In genomic region chr3:153285194-153285641, GRCh38 we compare ENCODE assay signal across 9 cellular contexts.
DNase-seq lines count a peak whose midpoint lies in the region; ATAC-seq and TF ChIP-seq lines count a peak whose summit lies in the region.
"Had no signal": no experiment of that assay in that cellular context is flagged by ENCODE, and none has a peak within 500 bp of the region (broad histone marks: within the 10 kb centered on the region; RNA-seq: fewer than 3 reads in every experiment).

No MANE protein-coding gene starts in this region.

- H3K36me3 Mint-ChIP-seq in activated CD4-positive, alpha-beta memory T cell treated with anti-CD3 and anti-CD28 coated beads, Interleukin-2, amount 10 ng/mL, durations not matched to agents 7 days and 5 days (ENCODE audit: low read depth) = peaks cover 3% of the 10 kb centered on the region
- no peaks in the 10 kb centered on the region for H3K36me3 Mint-ChIP-seq in stimulated activated effector memory CD8-positive, alpha-beta T cell treated with anti-CD3 and anti-CD28 coated beads, Interleukin-12 subunit alpha, Interleukin-12 subunit beta, amount 100 ng/mL, for 72 hours

- H3K4me1 ChIP-seq in cardiac muscle cell (ENCODE audit: low read depth) = no peaks in the 10 kb centered on the region
- H3K4me1 ChIP-seq in stomach = peaks cover 0 to 18% (median 6%) of the 10 kb centered on the region in 4 donors

- H3K27ac Mint-ChIP-seq in activated CD4-positive, alpha-beta memory T cell treated with anti-CD3 and anti-CD28 coated beads, Interleukin-2, amount 10 ng/mL, durations not matched to agents 7 days and 5 days = peak overlapping the region; percentile 56
- peak overlapping the region; percentile 83 for H3K27ac Mint-ChIP-seq in stimulated activated effector memory CD8-positive, alpha-beta T cell treated with anti-CD3 and anti-CD28 coated beads, Interleukin-12 subunit alpha, Interleukin-12 subunit beta, amount 100 ng/mL, for 72 hours
- H3K27ac Mint-ChIP-seq: progenitor cell of endocrine pancreas had no signal

- TF ChIP-seq CTCF in HL-60 (IDR thresholded peaks at IDR 0.05; ENCODE audit: insufficient read depth, low read length) (no peak), cardiac muscle cell (IDR thresholded peaks at IDR 0.05; ENCODE audit: low read depth, low read length) (no peak), stomach (IDR thresholded peaks at IDR 0.05) (no peak)

- no peaks in the 10 kb centered on the region for H3K27me3 Mint-ChIP-seq in activated CD4-positive, alpha-beta memory T cell treated with anti-CD3 and anti-CD28 coated beads, Interleukin-2, amount 10 ng/mL, durations not matched to agents 7 days and 5 days
- H3K27me3 Mint-ChIP-seq: progenitor cell of endocrine pancreas had no signal

- intact Hi-C loops in stomach (cut with DNase I; ENCODE audit: low total_unique reads) = no loop called here

- no peak for ATAC-seq in stimulated activated effector memory CD8-positive, alpha-beta T cell treated with anti-CD3 and anti-CD28 coated beads, Interleukin-12 subunit alpha, Interleukin-12 subunit beta, amount 100 ng/mL, for 72 hours
- no peak for ATAC-seq in GM19328 (IDR thresholded peaks at IDR 0.05; ENCODE audit: unreplicated experiment)

- H3K9me3 ChIP-seq in cardiac muscle cell (ENCODE audit: low read depth) = no peaks in the 10 kb centered on the region
- H3K9me3 ChIP-seq in stomach = no peaks in the 10 kb centered on the region

- CTCF ChIA-PET in activated CD4-positive, alpha-beta memory T cell treated with anti-CD3 and anti-CD28 coated beads, Interleukin-2, amount 10 ng/mL, durations not matched to agents 7 days and 5 days (lab: Charles Lee) = interaction anchor here (1.5 kb wide), 1 partner anchor 64 kb away, joined by 3 read pairs; no protein-coding TSS in a partner anchor

- POLR2A ChIA-PET in activated CD4-positive, alpha-beta memory T cell treated with anti-CD3 and anti-CD28 coated beads, Interleukin-2, amount 10 ng/mL, durations not matched to agents 7 days and 5 days (lab: Charles Lee) = interaction anchor here (0.8 to 4.7 kb wide), 3 partner anchors 12 to 122 kb away, joined by 3 to 65 read pairs (median 21); partner anchors contain the start of gene RAP2B

- H3K27ac ChIP-seq in HL-60 (replicated peaks) = peak overlapping the region; percentile 7
- no peak overlapping the region for H3K27ac ChIP-seq in cardiac muscle cell
- H3K27ac ChIP-seq in stomach = peak overlapping the region in 2 of 5 donors; percentile 54 to 58

- WGBS in stomach, 5 donors = 40 to 55% (median 48%) methylated on average over 1 of the region's 1 CpG

- no peak overlapping the region for H3K4me3 ChIP-seq in HL-60 (replicated peaks; ENCODE audit: insufficient read depth, low read length)
- no peak overlapping the region for H3K4me3 ChIP-seq in cardiac muscle cell
- no peak overlapping the region for H3K4me3 ChIP-seq in stomach

- DNase-seq in HL-60 (ENCODE audit: low read depth in 1 of 2, low spot score in 1 of 2) = no peak
- DNase-seq in activated CD4-positive, alpha-beta memory T cell treated with anti-CD3 and anti-CD28 coated beads, Interleukin-2, amount 10 ng/mL, durations not matched to agents 7 days and 5 days = no peak
- peak; percentile 5 to 55 for DNase-seq in cardiac muscle cell (ENCODE audit: low read depth in 1 of 2, low spot score in 1 of 2)
- peak in 1 of 2 donors; percentile 50 for DNase-seq in stimulated activated effector memory CD8-positive, alpha-beta T cell treated with anti-CD3 and anti-CD28 coated beads, Interleukin-12 subunit alpha, Interleukin-12 subunit beta, amount 100 ng/mL, for 72 hours (ENCODE audit: low spot score in 2 of 2)
- DNase-seq in UCSD-AML1 (lab: John Stamatoyannopoulos, UW; ENCODE audit: unreplicated experiment) = no peak
- no peak for DNase-seq in stomach
- DNase-seq: SHP77 had no signal

- H3K27me3 ChIP-seq in HL-60 (ENCODE audit: insufficient read depth, poor library complexity, severe bottlenecking) (no peaks in the 10 kb centered on the region), cardiac muscle cell (no peaks in the 10 kb centered on the region), stomach (no peaks in the 10 kb centered on the region)

- TF ChIP-seq EP300 in stomach (IDR thresholded peaks at IDR 0.05) = no peak

- no peaks in the 10 kb centered on the region for H3K36me3 ChIP-seq in cardiac muscle cell
- no peaks in the 10 kb centered on the region for H3K36me3 ChIP-seq in stomach

- H3K9me3 Mint-ChIP-seq in activated CD4-positive, alpha-beta memory T cell treated with anti-CD3 and anti-CD28 coated beads, Interleukin-2, amount 10 ng/mL, durations not matched to agents 7 days and 5 days = no peaks in the 10 kb centered on the region
- H3K9me3 Mint-ChIP-seq in stimulated activated effector memory CD8-positive, alpha-beta T cell treated with anti-CD3 and anti-CD28 coated beads, Interleukin-12 subunit alpha, Interleukin-12 subunit beta, amount 100 ng/mL, for 72 hours = no peaks in the 10 kb centered on the region

- no peak for TF ChIP-seq POLR2A in stomach (IDR thresholded peaks at IDR 0.05)

- peaks cover 45% of the 10 kb centered on the region for H3K4me1 Mint-ChIP-seq in activated CD4-positive, alpha-beta memory T cell treated with anti-CD3 and anti-CD28 coated beads, Interleukin-2, amount 10 ng/mL, durations not matched to agents 7 days and 5 days
- peaks cover 42% of the 10 kb centered on the region for H3K4me1 Mint-ChIP-seq in stimulated activated effector memory CD8-positive, alpha-beta T cell treated with anti-CD3 and anti-CD28 coated beads, Interleukin-12 subunit alpha, Interleukin-12 subunit beta, amount 100 ng/mL, for 72 hours

- no peak overlapping the region for H3K4me3 Mint-ChIP-seq in activated CD4-positive, alpha-beta memory T cell treated with anti-CD3 and anti-CD28 coated beads, Interleukin-2, amount 10 ng/mL, durations not matched to agents 7 days and 5 days
- H3K4me3 Mint-ChIP-seq in stimulated activated effector memory CD8-positive, alpha-beta T cell treated with anti-CD3 and anti-CD28 coated beads, Interleukin-12 subunit alpha, Interleukin-12 subunit beta, amount 100 ng/mL, for 72 hours = no peak overlapping the region

Comparison
In these comparisons a context has a peak if more than half of its experiments do, and no peak if none do; other contexts are left out.
1. DNase-seq: peak in cardiac muscle cell (2 of 2); none in HL-60 (0 of 2), activated CD4-positive, alpha-beta memory T cell treated with anti-CD3 and anti-CD28 coated beads, Interleukin-2, amount 10 ng/mL, durations not matched to agents 7 days and 5 days (single experiment), UCSD-AML1 (single experiment) and stomach (single experiment).